ENCODE assay signal across 15 cellular contexts in the genomic region with DNA sequence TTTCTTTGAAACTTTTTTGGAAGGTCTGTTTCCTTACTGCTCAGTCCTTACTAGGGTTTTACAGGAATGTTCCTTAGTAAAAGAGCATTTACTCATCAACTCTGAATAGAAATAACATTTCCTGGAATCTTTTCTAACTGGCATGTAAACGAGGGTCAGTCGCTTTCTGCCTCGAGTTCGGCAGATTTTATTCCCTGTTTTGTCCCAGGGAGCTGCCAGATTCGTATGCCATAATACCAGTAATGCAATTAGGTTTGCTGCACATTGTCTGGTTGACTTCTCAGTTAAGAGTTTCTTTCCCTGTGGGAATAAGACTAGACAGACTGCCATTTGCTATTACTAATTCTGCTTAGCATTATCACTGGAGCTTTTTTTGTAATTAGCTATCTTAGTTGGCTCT.
DNase-seq lines count a peak whose midpoint lies in the region; ATAC-seq and TF ChIP-seq lines count a peak whose summit lies in the region.
"Had no signal": no experiment of that assay in that cellular context is flagged by ENCODE, and none has a peak within 500 bp of the region (broad histone marks: within the 10 kb centered on the region; RNA-seq: fewer than 3 reads in every experiment).

No MANE protein-coding gene starts in this region.

- H3K27ac Mint-ChIP-seq in GM23338 (no peak overlapping the region), glutamatergic neuron (ENCODE audit: unreplicated experiment) (peak overlapping the region; percentile 33)
- H3K27ac Mint-ChIP-seq: CD14-positive monocyte had no signal

- no peaks in the 10 kb centered on the region for H3K9me3 Mint-ChIP-seq in GM23338
- no peaks in the 10 kb centered on the region for H3K9me3 Mint-ChIP-seq in glutamatergic neuron (ENCODE audit: unreplicated experiment)
- H3K9me3 Mint-ChIP-seq: CD14-positive monocyte had no signal

- H3K27me3 ChIP-seq in A673 (replicated peaks; ENCODE audit: insufficient read depth, low read depth, low read length, poor library complexity) = no peaks in the 10 kb centered on the region
- H3K27me3 ChIP-seq in GM23338 (ENCODE audit: insufficient read depth) = no peaks in the 10 kb centered on the region

- BruUV-seq in A673 (replicated peaks; lab: Mats Ljungman, UMichigan) = no TSS peak

- H3K27me3 Mint-ChIP-seq in GM23338 (ENCODE audit: insufficient read depth, low read depth, poor library complexity) = no peaks in the 10 kb centered on the region
- H3K27me3 Mint-ChIP-seq in glutamatergic neuron (ENCODE audit: unreplicated experiment) = no peaks in the 10 kb centered on the region

- DNase-seq in A673 (ENCODE audit: low spot score) (peak; percentile 60), GM23338 (ENCODE audit: low spot score) (no peak), SK-N-DZ (ENCODE audit: low spot score) (peak; percentile 45), glutamatergic neuron (no peak), GM20000 (ENCODE audit: low spot score) (no peak), midbrain (lab: John Stamatoyannopoulos, UW) (no peak), nucleus accumbens (lab: John Stamatoyannopoulos, UW) (no peak)
- DNase-seq: NCI-H1105 treated with DMSO at 0.1 percent for 48 hours, NCI-H526, RPMI8226, SIG-M5, SW 1271 had no signal

- H3K4me3 ChIP-seq in A673 (ENCODE audit: low read depth, low read length, poor library complexity, severe bottlenecking) (peak overlapping the region; percentile 2), GM23338 (no peak overlapping the region)
- H3K4me3 ChIP-seq: A549 had no signal

- H3K4me2 ChIP-seq in GM23338 = peak overlapping the region; percentile 20
- H3K4me2 ChIP-seq: A549 had no signal

- no peaks in the 10 kb centered on the region for H3K36me3 ChIP-seq in A673 (ENCODE audit: insufficient read depth, low read length, poor library complexity, severe bottlenecking)
- H3K36me3 ChIP-seq in GM23338 (ENCODE audit: insufficient read depth) = no peaks in the 10 kb centered on the region

- no peak overlapping the region for H2AFZ ChIP-seq in GM23338

- H3K79me2 ChIP-seq in GM23338 (replicated peaks; ENCODE audit: insufficient read depth) = no peaks in the 10 kb centered on the region

- H3K9me3 ChIP-seq in A673 (ENCODE audit: low read depth, low read length, poor library complexity, severe bottlenecking) = no peaks in the 10 kb centered on the region
- H3K9me3 ChIP-seq: A549 had no signal

- peaks cover 3% of the 10 kb centered on the region; the same call in 2 of the 3 replicates for H3K36me3 Mint-ChIP-seq in GM23338 (ENCODE audit: low read depth)
- H3K36me3 Mint-ChIP-seq in glutamatergic neuron (ENCODE audit: unreplicated experiment) = peaks cover 4% of the 10 kb centered on the region

- H3K27ac ChIP-seq in A673 (ENCODE audit: low read depth, low read length, poor library complexity, severe bottlenecking) = peak overlapping the region; percentile 56
- H3K27ac ChIP-seq in GM23338 (ENCODE audit: low read depth) = no peak overlapping the region
- H3K27ac ChIP-seq: A549 had no signal

- H3K4me3 Mint-ChIP-seq in GM23338 (no peak overlapping the region), glutamatergic neuron (ENCODE audit: unreplicated experiment) (peak overlapping the region; percentile 72)
- H3K4me3 Mint-ChIP-seq: CD14-positive monocyte had no signal

- H4K20me1 ChIP-seq in GM23338 (replicated peaks; ENCODE audit: insufficient read depth) = no peaks in the 10 kb centered on the region

- H3K9me2 ChIP-seq in GM23338 (ENCODE audit: insufficient read depth) = no peaks in the 10 kb centered on the region

- TF ChIP-seq CTCF in A673 (conservative IDR thresholded peaks at IDR 0.05; ENCODE audit: low read depth, low read length) (no peak), GM23338 (conservative IDR thresholded peaks at IDR 0.05; ENCODE audit: low read depth in 2 of 2) (no peak), glutamatergic neuron (IDR thresholded peaks at IDR 0.05; ENCODE audit: partially characterized antibody, unreplicated experiment) (no peak), GM20000 (IDR thresholded peaks at IDR 0.05; ENCODE audit: extremely low read depth, missing control alignments) (no peak)

- CTCF ChIA-PET in A673 (lab: Charles Lee) = no interaction called here

- H3K4me1 ChIP-seq in A673 (ENCODE audit: insufficient read depth, low read length, poor library complexity, severe bottlenecking) (peaks cover 24% of the 10 kb centered on the region), GM23338 (ENCODE audit: insufficient read depth) (peaks cover 19% of the 10 kb centered on the region)
- H3K4me1 ChIP-seq: A549 had no signal

- ATAC-seq in GM23338 = no peak
- ATAC-seq: A549, HCT116 had no signal

- intact Hi-C loops in A673 (cut with micrococcal nuclease; ENCODE audit: unreplicated experiment) = no loop called here

- peaks cover 21% of the 10 kb centered on the region for H3K4me1 Mint-ChIP-seq in GM23338
- H3K4me1 Mint-ChIP-seq in glutamatergic neuron (ENCODE audit: low read depth, unreplicated experiment) = peaks cover 43% of the 10 kb centered on the region
- H3K4me1 Mint-ChIP-seq: CD14-positive monocyte had no signal

- POLR2A ChIA-PET in A673 (lab: Charles Lee; ENCODE audit: low non-redundant PET) = interaction anchor here (0.6 kb wide), 1 partner anchor 73 kb away, joined by 5 read pairs; no protein-coding TSS in a partner anchor

- H3F3A ChIP-seq in GM23338 (replicated peaks; ENCODE audit: low read depth) = no peaks in the 10 kb centered on the region

TF ChIP-seq in GM23338, 12 proteins besides CTCF, POLR2A, EP300 and RAD21:
- TF ChIP-seq ZNF114 (CRISPR knock-in tag; IDR thresholded peaks at IDR 0.05) (no peak), ZNF331 (CRISPR knock-in tag; IDR thresholded peaks at IDR 0.05; ENCODE audit: low read depth) (no peak), JUNB (IDR thresholded peaks at IDR 0.05; ENCODE audit: unreplicated experiment) (no peak), POLR2AphosphoS5 (IDR thresholded peaks at IDR 0.05; ENCODE audit: low read depth) (no peak)
TF ChIP-seq in GM23338: peak in this region for 0.

Comparison
In these comparisons a context has a peak if more than half of its experiments do, and no peak if none do; other contexts are left out.
1. DNase-seq: peak in A673 (single experiment) and SK-N-DZ (single experiment); none in GM23338 (single experiment), glutamatergic neuron (single experiment), GM20000 (single experiment), midbrain (single experiment) and nucleus accumbens (0 of 56).